Comparison of ENCODE assay signal across 22 cellular contexts in the genomic region with DNA sequence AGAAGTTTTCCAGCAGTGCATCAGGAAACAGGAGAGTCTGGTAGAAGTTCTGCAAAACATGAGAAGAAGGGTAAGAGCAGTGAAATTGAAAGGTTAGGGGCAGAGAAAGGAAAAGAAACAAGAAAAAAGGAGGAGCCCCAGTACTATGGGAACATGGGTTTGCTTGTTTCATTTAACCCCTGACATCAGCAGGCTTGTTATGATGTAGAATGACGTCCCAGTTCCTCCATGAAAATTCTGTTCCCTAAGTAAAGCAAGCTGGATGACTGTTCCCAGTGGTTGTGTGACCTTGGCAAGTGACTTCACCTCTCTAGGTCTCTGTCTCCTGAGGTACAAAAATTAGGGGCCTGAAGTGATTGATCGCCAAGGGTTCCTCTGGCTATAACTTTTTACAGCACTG.
DNase-seq lines count a peak whose midpoint lies in the region; ATAC-seq, FAIRE-seq and TF ChIP-seq lines count a peak whose summit lies in the region.
"Had no signal": no experiment of that assay in that cellular context is flagged by ENCODE, and none has a peak within 500 bp of the region (broad histone marks: within the 10 kb centered on the region; RNA-seq: fewer than 3 reads in every experiment).

No MANE protein-coding gene starts in this region.

- H2BK12ac ChIP-seq in H1 (ENCODE audit: low read depth, low read length) (no peak overlapping the region), trophoblast cell (ENCODE audit: low read length) (peak overlapping the region; percentile 28)

- H3K79me2 ChIP-seq in H1 (ENCODE audit: control insufficient read depth in 1 of 2, insufficient read depth in 2 of 2, low read length in 2 of 2): no peaks in the 10 kb centered on the region
- H3K79me2 ChIP-seq in trophoblast cell (ENCODE audit: control insufficient read depth, insufficient read depth, low read length, poor library complexity): no peaks in the 10 kb centered on the region

- H3K9me3 ChIP-seq in left ventricle myocardium inferior (replicated peaks): no peaks in the 10 kb centered on the region
- no peaks in the 10 kb centered on the region for H3K9me3 ChIP-seq in H1 (ENCODE audit: insufficient read depth in 2 of 2, low read depth in 1 of 2, low read length in 1 of 2)
- no peaks in the 10 kb centered on the region for H3K9me3 ChIP-seq in trophoblast cell (ENCODE audit: insufficient read depth, low read depth, low read length)
- H3K9me3 ChIP-seq: BLaER1, Peyer's patch had no signal

- no peak for TF ChIP-seq EP300 in H1 (IDR thresholded peaks at IDR 0.05; ENCODE audit: borderline replicate concordance in 1 of 2, low read depth in 2 of 2, low read length in 2 of 2)

- H3K18ac ChIP-seq in H1 (ENCODE audit: extremely low read depth, low read length) (no peak overlapping the region), trophoblast cell (ENCODE audit: low read length) (no peak overlapping the region)

- H3K4me2 ChIP-seq in H1 (ENCODE audit: insufficient read depth in 1 of 2, low read depth in 2 of 2, low read length in 2 of 2): no peak overlapping the region
- no peak overlapping the region for H3K4me2 ChIP-seq in trophoblast cell (ENCODE audit: low read length)
- H3K4me2 ChIP-seq: BLaER1 had no signal

- H3K9ac ChIP-seq in H1 (replicated peaks in 1 of 4; ENCODE audit: extremely low read depth in 1 of 4, low read depth in 3 of 4, low read length in 3 of 4) (no peak overlapping the region), trophoblast cell (ENCODE audit: low read length) (no peak overlapping the region)
- H3K9ac ChIP-seq: BLaER1 had no signal

- H3K4me3 ChIP-seq in left ventricle myocardium inferior: no peak overlapping the region
- H3K4me3 ChIP-seq in H1 (ENCODE audit: extremely low read depth in 1 of 4, insufficient read depth in 2 of 4, low read depth in 3 of 4, low read length in 4 of 4): no peak overlapping the region
- no peak overlapping the region for H3K4me3 ChIP-seq in trophoblast cell (ENCODE audit: low read depth, low read length)
- H3K4me3 ChIP-seq: BLaER1, Peyer's patch had no signal

- 100% methylated on average over 2 of the region's 2 CpGs; no CpG with 5 or more reads in 1 of the 2 experiments for WGBS in H1 (ENCODE audit: extremely low coverage in 1 of 2, insufficient coverage in 1 of 2, insufficient read length in 1 of 2, insufficient replicate concordance in 2 of 2, low coverage in 1 of 2, low lambda C conversion rate in 2 of 2, missing lambda C conversion rate in 1 of 2), 2 experiments
- WGBS in trophoblast cell (ENCODE audit: extremely low coverage, insufficient coverage, insufficient read length): no CpG with 5 or more reads among the region's 2 CpGs

- H4K20me1 ChIP-seq in H1 (replicated peaks in 1 of 2; ENCODE audit: control insufficient read depth in 1 of 2, insufficient read depth in 2 of 2, low read length in 2 of 2): no peaks in the 10 kb centered on the region
- H4K20me1 ChIP-seq: BLaER1 had no signal

- H2BK5ac ChIP-seq in H1 (ENCODE audit: low read depth, low read length) (no peak overlapping the region), trophoblast cell (ENCODE audit: low read depth, low read length, poor library complexity) (no peak overlapping the region)

- H2AFZ ChIP-seq in H1 (ENCODE audit: low read length) (peak overlapping the region; percentile 10; the same call in 1 of the 2 replicates), trophoblast cell (ENCODE audit: insufficient read depth, low read length, poor library complexity) (no peak overlapping the region)

- no peak for DNase-seq in left ventricle myocardium inferior
- DNase-seq in left ventricle myocardium superior: no peak
- no peak for DNase-seq in H1 (ENCODE audit: low read depth in 1 of 2, low spot score in 2 of 2)
- DNase-seq in trophoblast cell: no peak
- DNase-seq in dedifferentiated amniotic fluid mesenchymal stem cell (ENCODE audit: extremely low spot score): no peak
- no peak for DNase-seq in COLO829 (ENCODE audit: low spot score)
- DNase-seq: CD8-positive, alpha-beta T cell; DMS79; H7; Karpas-422; MM.1S; NCI-H1092 treated with DMSO at 0.1 percent for 48 hours; NCI-H2107; NCI-H226; NCI-H524 treated with DMSO at 0.1 percent for 48 hours; Peyer's patch; Right ventricle myocardium superior had no signal

- H3K23ac ChIP-seq in H1 (ENCODE audit: insufficient read length) (no peak overlapping the region), trophoblast cell (ENCODE audit: low read length) (no peak overlapping the region)

- CTCF ChIA-PET in H1 (lab: Charles Lee; ENCODE audit: partially characterized antibody): interaction anchor here (1.1 to 2.7 kb wide), 4 partner anchors 18 to 181 kb away, joined by 3 to 8 read pairs (median 4); no protein-coding TSS in a partner anchor

- H3K23me2 ChIP-seq in H1 (ENCODE audit: low read depth, low read length): no peaks in the 10 kb centered on the region

- H2AK5ac ChIP-seq in H1 (ENCODE audit: low read depth, low read length): no peak overlapping the region
- H2AK5ac ChIP-seq in trophoblast cell (ENCODE audit: low read length): no peak overlapping the region

- no peak for FAIRE-seq in H1 (lab: Jason Lieb, UNC)
- FAIRE-seq: D721Med, GM18507 had no signal

- H4K8ac ChIP-seq in H1 (ENCODE audit: extremely low read depth, insufficient read depth, low read length) (no peak overlapping the region), trophoblast cell (ENCODE audit: low read depth, low read length) (no peak overlapping the region)

- H4K91ac ChIP-seq in H1 (replicated peaks; ENCODE audit: insufficient read length, low read length) (no peak overlapping the region), trophoblast cell (ENCODE audit: low read depth, low read length) (no peak overlapping the region)

- no peak for TF ChIP-seq POLR2A in H1 (IDR thresholded peaks at IDR 0.05; ENCODE audit: control extremely low read depth in 1 of 2, low read depth in 2 of 2, low read length in 2 of 2)

- H3K79me1 ChIP-seq in H1 (ENCODE audit: low read depth, low read length): no peaks in the 10 kb centered on the region
- peaks cover 8% of the 10 kb centered on the region for H3K79me1 ChIP-seq in trophoblast cell (ENCODE audit: low read length)

- ATAC-seq in left ventricle myocardium superior (no peak), HG03280 (IDR thresholded peaks at IDR 0.05; ENCODE audit: unreplicated experiment) (no peak), GM21515 (IDR thresholded peaks at IDR 0.05; ENCODE audit: unreplicated experiment) (no peak)

- H3K14ac ChIP-seq in H1 (ENCODE audit: insufficient read length) (no peak overlapping the region), trophoblast cell (ENCODE audit: low read length) (no peak overlapping the region)

- POLR2A ChIA-PET in H1 (lab: Charles Lee; ENCODE audit: partially characterized antibody): no interaction called here

- H3K27me3 ChIP-seq in left ventricle myocardium inferior (ENCODE audit: low read depth) (no peaks in the 10 kb centered on the region), H1 (replicated peaks in 1 of 4; ENCODE audit: control insufficient read depth in 3 of 4, extremely low read depth in 1 of 4, insufficient read depth in 3 of 4, low read length in 3 of 4) (no peaks in the 10 kb centered on the region), trophoblast cell (ENCODE audit: insufficient read depth, low read length) (no peaks in the 10 kb centered on the region)
- H3K27me3 ChIP-seq: BLaER1, Peyer's patch had no signal

- H3K4me1 ChIP-seq in left ventricle myocardium inferior: peaks cover 78% of the 10 kb centered on the region
- peaks cover 0 to 5% (median 2%) of the 10 kb centered on the region in 4 experiments; a peak in 2 of 7 replicates for H3K4me1 ChIP-seq in H1 (replicated peaks in 1 of 4; ENCODE audit: control insufficient read depth in 3 of 4, insufficient read depth in 4 of 4, low read length in 3 of 4)
- peaks cover 0 to 7% of the 10 kb centered on the region in 2 experiments for H3K4me1 ChIP-seq in trophoblast cell (ENCODE audit: control insufficient read depth in 1 of 2, insufficient read depth in 2 of 2, low read length in 2 of 2)
- H3K4me1 ChIP-seq: BLaER1 had no signal

- H2BK20ac ChIP-seq in H1 (ENCODE audit: low read length): no peak overlapping the region

- H3K4ac ChIP-seq in H1 (replicated peaks; ENCODE audit: insufficient read length, low read depth, low read length) (no peak overlapping the region), trophoblast cell (ENCODE audit: low read depth, low read length) (no peak overlapping the region)

- H3K56ac ChIP-seq in H1 (replicated peaks; ENCODE audit: insufficient read length, low read depth, low read length): no peak overlapping the region

- H2BK15ac ChIP-seq in H1 (ENCODE audit: low read length): no peak overlapping the region

- H2BK120ac ChIP-seq in H1 (replicated peaks; ENCODE audit: low read depth, low read length) (no peak overlapping the region), trophoblast cell (ENCODE audit: insufficient read depth, low read length, poor library complexity) (no peak overlapping the region)

- H3K36me3 ChIP-seq in left ventricle myocardium inferior (no peaks in the 10 kb centered on the region), H1 (ENCODE audit: control insufficient read depth in 2 of 4, insufficient read depth in 4 of 4, low read length in 3 of 4) (no peaks in the 10 kb centered on the region), trophoblast cell (ENCODE audit: control insufficient read depth in 1 of 2, insufficient read depth in 2 of 2, low read length in 2 of 2) (no peaks in the 10 kb centered on the region)
- H3K36me3 ChIP-seq: BLaER1, Peyer's patch had no signal

- H4K12ac ChIP-seq in trophoblast cell (ENCODE audit: low read depth, low read length): no peak overlapping the region

- intact Hi-C loops in left ventricle myocardium inferior (cut with micrococcal nuclease) (no loop called here), left ventricle myocardium superior (cut with micrococcal nuclease) (no loop called here)

- H3K27ac ChIP-seq in left ventricle myocardium inferior (replicated peaks) (peak overlapping the region; percentile 47), H1 (ENCODE audit: low read depth, low read length) (no peak overlapping the region), trophoblast cell (ENCODE audit: low read depth, low read length) (no peak overlapping the region)
- H3K27ac ChIP-seq: BLaER1, Peyer's patch had no signal

- TF ChIP-seq CTCF in left ventricle myocardium inferior (IDR thresholded peaks at IDR 0.05; ENCODE audit: borderline replicate concordance) (no peak), H1 (IDR thresholded peaks at IDR 0.05; ENCODE audit: control extremely low read depth in 1 of 3, insufficient read depth in 1 of 3, low read depth in 1 of 3, low read length in 3 of 3) (no peak)

- TF ChIP-seq RAD21 in H1 (IDR thresholded peaks at IDR 0.05 in 1 of 2, conservative IDR thresholded peaks at IDR 0.05 in 1 of 2; ENCODE audit: low read depth in 2 of 2, low read length in 2 of 2): no peak

- H4K5ac ChIP-seq in H1 (ENCODE audit: insufficient read length, low read depth, low read length): no peak overlapping the region
